8 cellular contexts compared by ENCODE assay signal in genomic region chr3:46705022-46705530, GRCh38. TPM values are rescaled to one million over a fixed set of nuclear protein-coding genes. Genes with fewer than 3 reads are reported as not detected.
DNase-seq lines count a peak whose midpoint lies in the region; ATAC-seq and TF ChIP-seq lines count a peak whose summit lies in the region.

No MANE protein-coding gene starts in this region.

- H3K4me3 ChIP-seq in liver (ENCODE audit: low read depth in 1 of 3, low read length in 3 of 3), result no peak overlapping the region

- WGBS in liver, result 24% methylated on average over 4 of the region's 4 CpGs

- peaks cover 15% of the 10 kb centered on the region for H3K4me1 Mint-ChIP-seq in CD14-positive monocyte

- no peaks in the 10 kb centered on the region for H3K9me3 ChIP-seq in liver (ENCODE audit: control insufficient read depth in 4 of 4, low read length in 3 of 4)

- no peak for ATAC-seq in HG03442 (IDR thresholded peaks at IDR 0.05; ENCODE audit: unreplicated experiment)

- peaks cover 0 to 1% of the 10 kb centered on the region in 2 donors for H3K36me3 Mint-ChIP-seq in CD14-positive monocyte

- H3K9me3 Mint-ChIP-seq in CD14-positive monocyte, result peaks cover 0 to 4% (median 0%) of the 10 kb centered on the region in 7 donors

- H3K4me1 ChIP-seq in liver (ENCODE audit: control insufficient read depth in 4 of 4, insufficient read depth in 4 of 4, low read length in 3 of 4), result peaks cover 6 to 15% (median 11%) of the 10 kb centered on the region in 4 donors

- DNase-seq in CD14-positive monocyte (ENCODE audit: low spot score), result peak; percentile 76
- DNase-seq in GOT3 (lab: John Stamatoyannopoulos, UW), result peak; percentile 22
- DNase-seq in NCI-H2196 (lab: John Stamatoyannopoulos, UW; ENCODE audit: unreplicated experiment), result peak; percentile 48
- peak; percentile 73 for DNase-seq in activated CD4-positive, CD25-positive, alpha-beta regulatory T cell treated with anti-CD3 and anti-CD28 coated beads, Interleukin-2, amount 50 U/mL, for 72 hours
- DNase-seq in cerebellum (ENCODE audit: low spot score), result peak; percentile 86
- peak in 2 of 3 experiments; percentile 44 to 49 for DNase-seq in stimulated activated CD4-positive, alpha-beta T cell treated with anti-CD3 and anti-CD28 coated beads, TNF-alpha, amount 100 ng/mL, for 4 hours (ENCODE audit: low read depth in 3 of 3)

- intact Hi-C loops in CD14-positive monocyte (cut with micrococcal nuclease), result loop anchor here (1.0 to 10.0 kb wide), 6 partner anchors 190 to 620 kb away; no protein-coding TSS in a partner anchor

- no peak overlapping the region for H3K27ac ChIP-seq in liver (ENCODE audit: low read depth in 1 of 2, low read length in 2 of 2)

- no peaks in the 10 kb centered on the region for H3K36me3 ChIP-seq in liver (ENCODE audit: control insufficient read depth in 4 of 4, insufficient read depth in 3 of 4, low read depth in 1 of 4, low read length in 3 of 4)

- H3K27me3 Mint-ChIP-seq in CD14-positive monocyte (ENCODE audit: low read depth in 3 of 3), result peaks cover 32 to 44% (median 40%) of the 10 kb centered on the region in 3 donors

- no peak overlapping the region for H3K9ac ChIP-seq in liver (ENCODE audit: low read depth in 1 of 2, low read length in 2 of 2)

- peak; percentile 97 to 98 for TF ChIP-seq RAD21 in liver (IDR thresholded peaks at IDR 0.05)

- H3K27me3 ChIP-seq in liver (ENCODE audit: control insufficient read depth in 4 of 4, insufficient read depth in 4 of 4, low read length in 3 of 4), result no peaks in the 10 kb centered on the region

- no peak overlapping the region for H3K27ac Mint-ChIP-seq in CD14-positive monocyte

- no peak overlapping the region for H3K4me3 Mint-ChIP-seq in CD14-positive monocyte

- TF ChIP-seq CTCF in CD14-positive monocyte (IDR thresholded peaks at IDR 0.05), result peak; percentile 97
- peak; percentile 99 for TF ChIP-seq CTCF in liver (IDR thresholded peaks at IDR 0.05; ENCODE audit: low read depth, low read length, missing input control)

TF ChIP-seq in liver, 16 proteins besides CTCF, POLR2A, EP300 and RAD21:
- TF ChIP-seq HNF4A (conservative IDR thresholded peaks at IDR 0.05) (peak; percentile 41 to 77), HNF4G (IDR thresholded peaks at IDR 0.05) (no peak), RXRA (IDR thresholded peaks at IDR 0.05) (peak; percentile 11 to 22), ATF3 (IDR thresholded peaks at IDR 0.05) (no peak), SP1 (IDR thresholded peaks at IDR 0.05) (no peak), FOXA2 (IDR thresholded peaks at IDR 0.05) (no peak), NR2F2 (IDR thresholded peaks at IDR 0.05) (no peak)
- TF ChIP-seq, protein P1, sequence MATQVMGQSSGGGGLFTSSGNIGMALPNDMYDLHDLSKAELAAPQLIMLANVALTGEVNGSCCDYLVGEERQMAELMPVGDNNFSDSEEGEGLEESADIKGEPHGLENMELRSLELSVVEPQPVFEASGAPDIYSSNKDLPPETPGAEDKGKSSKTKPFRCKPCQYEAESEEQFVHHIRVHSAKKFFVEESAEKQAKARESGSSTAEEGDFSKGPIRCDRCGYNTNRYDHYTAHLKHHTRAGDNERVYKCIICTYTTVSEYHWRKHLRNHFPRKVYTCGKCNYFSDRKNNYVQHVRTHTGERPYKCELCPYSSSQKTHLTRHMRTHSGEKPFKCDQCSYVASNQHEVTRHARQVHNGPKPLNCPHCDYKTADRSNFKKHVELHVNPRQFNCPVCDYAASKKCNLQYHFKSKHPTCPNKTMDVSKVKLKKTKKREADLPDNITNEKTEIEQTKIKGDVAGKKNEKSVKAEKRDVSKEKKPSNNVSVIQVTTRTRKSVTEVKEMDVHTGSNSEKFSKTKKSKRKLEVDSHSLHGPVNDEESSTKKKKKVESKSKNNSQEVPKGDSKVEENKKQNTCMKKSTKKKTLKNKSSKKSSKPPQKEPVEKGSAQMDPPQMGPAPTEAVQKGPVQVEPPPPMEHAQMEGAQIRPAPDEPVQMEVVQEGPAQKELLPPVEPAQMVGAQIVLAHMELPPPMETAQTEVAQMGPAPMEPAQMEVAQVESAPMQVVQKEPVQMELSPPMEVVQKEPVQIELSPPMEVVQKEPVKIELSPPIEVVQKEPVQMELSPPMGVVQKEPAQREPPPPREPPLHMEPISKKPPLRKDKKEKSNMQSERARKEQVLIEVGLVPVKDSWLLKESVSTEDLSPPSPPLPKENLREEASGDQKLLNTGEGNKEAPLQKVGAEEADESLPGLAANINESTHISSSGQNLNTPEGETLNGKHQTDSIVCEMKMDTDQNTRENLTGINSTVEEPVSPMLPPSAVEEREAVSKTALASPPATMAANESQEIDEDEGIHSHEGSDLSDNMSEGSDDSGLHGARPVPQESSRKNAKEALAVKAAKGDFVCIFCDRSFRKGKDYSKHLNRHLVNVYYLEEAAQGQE (IDR thresholded peaks at IDR 0.05), result no peak

RNA-seq across cellular contexts. Expression of gene TMIE, which starts 3.9 kb away (rescaled TPM):
- polyA plus RNA-seq in CD14-positive monocyte (not detected), liver (under 1 TPM; 0.13 to 0.26 TPM)
- total RNA-seq in cerebellum (0.82 TPM), liver (under 1 TPM; 0.14 to 0.17 TPM)

RNA-seq across cellular contexts. Expression of gene ALS2CL, which starts 11.6 kb away (rescaled TPM):
- polyA plus RNA-seq in CD14-positive monocyte, result under 1 TPM; 0.38 to 0.55 TPM
- total RNA-seq in cerebellum, result 3.2 TPM
- 10 to 100 TPM in 1 of 2 donors, under 1 TPM in 1; 0.51 to 22.9 TPM for total RNA-seq in liver
- 1 to 10 TPM; 4.8 to 6.6 TPM for polyA plus RNA-seq in liver

RNA-seq across cellular contexts. Expression of gene PRSS50, which starts 12.6 kb away (rescaled TPM):
- polyA plus RNA-seq in CD14-positive monocyte, result not detected
- 0.45 TPM for total RNA-seq in cerebellum
- under 1 TPM; 0.25 to 0.33 TPM for total RNA-seq in liver
- under 1 TPM in 1 of 2 donors, not detected in 1; 0.02 TPM for polyA plus RNA-seq in liver

Comparison
In these comparisons a context has a peak if more than half of its experiments do, and no peak if none do; other contexts are left out.
1. DNase-seq: peak in every context shown above with its lines; median percentile 86 in cerebellum; 76 in CD14-positive monocyte; 73 in activated CD4-positive, CD25-positive, alpha-beta regulatory T cell treated with anti-CD3 and anti-CD28 coated beads, Interleukin-2, amount 50 U/mL, for 72 hours; 48 in NCI-H2196; 46 in stimulated activated CD4-positive, alpha-beta T cell treated with anti-CD3 and anti-CD28 coated beads, TNF-alpha, amount 100 ng/mL, for 4 hours; 22 in GOT3.